9 cellular contexts compared by ENCODE assay signal in the genomic region with DNA sequence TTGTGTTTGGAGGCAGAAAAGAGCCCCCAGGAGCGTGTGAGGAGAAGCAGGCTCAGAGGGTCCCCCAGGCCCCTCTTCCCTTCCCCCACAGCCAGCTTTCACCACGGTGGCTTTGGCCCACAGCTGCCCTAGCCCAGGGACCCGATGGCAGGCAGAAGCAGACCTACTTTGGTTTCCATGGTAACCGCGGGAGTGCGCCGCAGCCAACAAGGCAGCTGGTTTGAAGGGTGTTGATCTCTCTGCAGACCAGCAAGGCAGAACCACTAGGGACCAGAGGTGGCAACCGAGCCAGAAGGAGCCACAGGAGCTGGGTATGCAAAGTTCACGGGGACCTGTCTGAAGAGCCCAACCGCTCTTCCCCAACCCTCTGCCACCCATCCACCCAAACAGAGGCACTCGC.
DNase-seq lines count a peak whose midpoint lies in the region; ATAC-seq and TF ChIP-seq lines count a peak whose summit lies in the region.
"Had no signal": no experiment of that assay in that cellular context is flagged by ENCODE, and none has a peak within 500 bp of the region (broad histone marks: within the 10 kb centered on the region; RNA-seq: fewer than 3 reads in every experiment).

No MANE protein-coding gene starts in this region.

- H3K4me3 ChIP-seq in fibroblast of villous mesenchyme (ENCODE audit: low read depth, low read length): no peak overlapping the region

- ATAC-seq in activated naive CD8-positive, alpha-beta T cell treated with anti-CD3 and anti-CD28 coated beads, Interleukin-2, amount 10 ng/mL, durations not matched to agents 7 days and 5 days (ENCODE audit: low read depth): no peak
- ATAC-seq in activated naive CD8-positive, alpha-beta T cell treated with anti-CD3 and anti-CD28 coated beads, Interleukin-2, amount 50 U/mL, for 24 hours: no peak
- no peak for ATAC-seq in HG03025 (IDR thresholded peaks at IDR 0.05; ENCODE audit: low FRiP score, unreplicated experiment)

- POLR2A ChIA-PET in activated naive CD8-positive, alpha-beta T cell treated with anti-CD3 and anti-CD28 coated beads, Interleukin-2, amount 10 ng/mL, durations not matched to agents 7 days and 5 days (lab: Charles Lee): no interaction called here

- peaks cover 22% of the 10 kb centered on the region for H3K27me3 Mint-ChIP-seq in activated naive CD8-positive, alpha-beta T cell treated with anti-CD3 and anti-CD28 coated beads, Interleukin-2, amount 10 ng/mL, durations not matched to agents 7 days and 5 days
- H3K27me3 Mint-ChIP-seq in activated naive CD8-positive, alpha-beta T cell treated with anti-CD3 and anti-CD28 coated beads, Interleukin-2, amount 50 U/mL, for 24 hours: peaks cover 15% of the 10 kb centered on the region

- DNase-seq in activated naive CD8-positive, alpha-beta T cell treated with anti-CD3 and anti-CD28 coated beads, Interleukin-2, amount 10 ng/mL, durations not matched to agents 7 days and 5 days: peak; percentile 20
- DNase-seq in activated naive CD8-positive, alpha-beta T cell treated with anti-CD3 and anti-CD28 coated beads, Interleukin-2, amount 50 U/mL, for 24 hours: no peak
- peak; percentile 48 for DNase-seq in NCI-H748 treated with DMSO at 0.1 percent for 48 hours (lab: John Stamatoyannopoulos, UW)
- peak; percentile 7 for DNase-seq in fibroblast of villous mesenchyme (ENCODE audit: low read depth)
- DNase-seq in superior temporal gyrus (ENCODE audit: extremely low spot score): peak; percentile 61
- DNase-seq in stimulated activated naive CD4-positive, alpha-beta T cell treated with Interleukin-2 at 50 U/mL for 16 hours (lab: John Stamatoyannopoulos, UW): no peak
- no peak for DNase-seq in SKM-1 (lab: John Stamatoyannopoulos, UW; ENCODE audit: unreplicated experiment)

- H3K36me3 Mint-ChIP-seq in activated naive CD8-positive, alpha-beta T cell treated with anti-CD3 and anti-CD28 coated beads, Interleukin-2, amount 10 ng/mL, durations not matched to agents 7 days and 5 days: no peaks in the 10 kb centered on the region
- H3K36me3 Mint-ChIP-seq in activated naive CD8-positive, alpha-beta T cell treated with anti-CD3 and anti-CD28 coated beads, Interleukin-2, amount 50 U/mL, for 24 hours (ENCODE audit: low read depth): no peaks in the 10 kb centered on the region

- no peaks in the 10 kb centered on the region for H3K9me3 Mint-ChIP-seq in activated naive CD8-positive, alpha-beta T cell treated with anti-CD3 and anti-CD28 coated beads, Interleukin-2, amount 10 ng/mL, durations not matched to agents 7 days and 5 days
- H3K9me3 Mint-ChIP-seq in activated naive CD8-positive, alpha-beta T cell treated with anti-CD3 and anti-CD28 coated beads, Interleukin-2, amount 50 U/mL, for 24 hours: no peaks in the 10 kb centered on the region
- H3K9me3 Mint-ChIP-seq: dendritic cell treated with granulocyte-macrophage colony-stimulating factor and Interleukin-4, amounts not matched to agents 40 ng/mL and 50 ng/mL, for 4 days had no signal

- H3K27ac Mint-ChIP-seq in activated naive CD8-positive, alpha-beta T cell treated with anti-CD3 and anti-CD28 coated beads, Interleukin-2, amount 10 ng/mL, durations not matched to agents 7 days and 5 days: no peak overlapping the region
- H3K27ac Mint-ChIP-seq in activated naive CD8-positive, alpha-beta T cell treated with anti-CD3 and anti-CD28 coated beads, Interleukin-2, amount 50 U/mL, for 24 hours: no peak overlapping the region
- H3K27ac Mint-ChIP-seq: dendritic cell treated with granulocyte-macrophage colony-stimulating factor and Interleukin-4, amounts not matched to agents 40 ng/mL and 50 ng/mL, for 4 days had no signal

- no peak for TF ChIP-seq CTCF in fibroblast of villous mesenchyme (IDR thresholded peaks at IDR 0.05; ENCODE audit: insufficient read depth, low read depth, low read length)

- H3K4me3 Mint-ChIP-seq in activated naive CD8-positive, alpha-beta T cell treated with anti-CD3 and anti-CD28 coated beads, Interleukin-2, amount 10 ng/mL, durations not matched to agents 7 days and 5 days: no peak overlapping the region
- H3K4me3 Mint-ChIP-seq in activated naive CD8-positive, alpha-beta T cell treated with anti-CD3 and anti-CD28 coated beads, Interleukin-2, amount 50 U/mL, for 24 hours: no peak overlapping the region
- H3K4me3 Mint-ChIP-seq: dendritic cell treated with granulocyte-macrophage colony-stimulating factor and Interleukin-4, amounts not matched to agents 40 ng/mL and 50 ng/mL, for 4 days had no signal

- no peaks in the 10 kb centered on the region for H3K4me1 Mint-ChIP-seq in activated naive CD8-positive, alpha-beta T cell treated with anti-CD3 and anti-CD28 coated beads, Interleukin-2, amount 10 ng/mL, durations not matched to agents 7 days and 5 days
- no peaks in the 10 kb centered on the region for H3K4me1 Mint-ChIP-seq in activated naive CD8-positive, alpha-beta T cell treated with anti-CD3 and anti-CD28 coated beads, Interleukin-2, amount 50 U/mL, for 24 hours

Comparison
In these comparisons a context has a peak if more than half of its experiments do, and no peak if none do; other contexts are left out.
1. DNase-seq: peak in activated naive CD8-positive, alpha-beta T cell treated with anti-CD3 and anti-CD28 coated beads, Interleukin-2, amount 10 ng/mL, durations not matched to agents 7 days and 5 days (single experiment), NCI-H748 treated with DMSO at 0.1 percent for 48 hours (single experiment), fibroblast of villous mesenchyme (single experiment) and superior temporal gyrus (single experiment); none in activated naive CD8-positive, alpha-beta T cell treated with anti-CD3 and anti-CD28 coated beads, Interleukin-2, amount 50 U/mL, for 24 hours (single experiment), stimulated activated naive CD4-positive, alpha-beta T cell treated with Interleukin-2 at 50 U/mL for 16 hours (single experiment) and SKM-1 (single experiment).